In the genomic region with DNA sequence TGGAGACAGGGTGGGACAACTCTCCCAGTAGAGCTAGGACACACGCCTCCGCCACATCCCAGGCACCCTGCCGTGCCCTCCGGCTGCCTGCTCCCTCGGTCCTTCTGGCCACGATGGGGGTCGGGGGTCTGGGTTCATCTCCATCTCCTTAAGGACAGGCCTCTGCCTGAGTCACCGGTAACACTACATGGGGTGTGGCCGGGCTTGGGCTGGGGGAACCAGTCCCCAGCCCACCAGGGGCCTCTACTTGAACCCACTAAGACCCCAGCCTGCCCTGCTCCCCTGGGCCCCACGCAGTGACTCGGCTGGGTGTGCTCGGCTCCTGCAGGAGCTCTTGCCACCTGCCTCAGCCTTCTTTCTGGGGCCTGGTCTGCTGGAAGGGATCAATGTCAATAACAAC, we compare ENCODE assay signal across 33 cellular contexts.
"Had no signal": no experiment of that assay in that cellular context is flagged by ENCODE, and none has a peak within 500 bp of the region (broad histone marks: within the 10 kb centered on the region; RNA-seq: fewer than 3 reads in every experiment).

No MANE protein-coding gene starts in this region.

- H3K27ac Mint-ChIP-seq: activated CD4-positive, alpha-beta T cell treated with anti-CD3 and anti-CD28 coated beads, Interleukin-2, amount 10 ng/mL, durations not matched to agents 24 days and 14 days; activated CD8-positive, alpha-beta T cell treated with anti-CD3 and anti-CD28 coated beads for 36 hours; activated naive CD4-positive, alpha-beta T cell treated with anti-CD3 and anti-CD28 coated beads, Interleukin-2, amount 50 U/mL, for 24 hours; activated naive CD8-positive, alpha-beta T cell treated with anti-CD3 and anti-CD28 coated beads, Interleukin-2, amount 10 ng/mL, durations not matched to agents 7 days and 5 days; activated T-cell treated with anti-CD3 and anti-CD28 coated beads, Interleukin-2, amount 50 U/mL, for 72 hours; activated T-helper 17 cell treated with anti-CD3 and anti-CD28 coated beads, Interleukin-2, amount 50 U/mL, for 72 hours had no signal

- H3K4me3 Mint-ChIP-seq: activated CD4-positive, alpha-beta T cell treated with anti-CD3 and anti-CD28 coated beads, Interleukin-2, amount 10 ng/mL, durations not matched to agents 24 days and 14 days; activated CD8-positive, alpha-beta T cell treated with anti-CD3 and anti-CD28 coated beads for 36 hours; activated naive CD4-positive, alpha-beta T cell treated with anti-CD3 and anti-CD28 coated beads, Interleukin-2, amount 50 U/mL, for 24 hours; activated naive CD8-positive, alpha-beta T cell treated with anti-CD3 and anti-CD28 coated beads, Interleukin-2, amount 10 ng/mL, durations not matched to agents 7 days and 5 days; activated T-cell treated with anti-CD3 and anti-CD28 coated beads, Interleukin-2, amount 50 U/mL, for 72 hours; activated T-helper 17 cell treated with anti-CD3 and anti-CD28 coated beads, Interleukin-2, amount 50 U/mL, for 72 hours had no signal

- H3K27me3 ChIP-seq: ascending aorta, Peyer's patch had no signal

- H3K27ac ChIP-seq: ascending aorta, breast epithelium, Peyer's patch, VCaP had no signal

- H3K4me1 Mint-ChIP-seq: activated CD4-positive, alpha-beta T cell treated with anti-CD3 and anti-CD28 coated beads, Interleukin-2, amount 10 ng/mL, durations not matched to agents 24 days and 14 days; activated naive CD4-positive, alpha-beta T cell treated with anti-CD3 and anti-CD28 coated beads, Interleukin-2, amount 50 U/mL, for 24 hours; activated naive CD8-positive, alpha-beta T cell treated with anti-CD3 and anti-CD28 coated beads, Interleukin-2, amount 10 ng/mL, durations not matched to agents 7 days and 5 days; activated T-helper 17 cell treated with anti-CD3 and anti-CD28 coated beads, Interleukin-2, amount 50 U/mL, for 72 hours had no signal

- H3K27me3 Mint-ChIP-seq: activated CD4-positive, alpha-beta T cell treated with anti-CD3 and anti-CD28 coated beads, Interleukin-2, amount 10 ng/mL, durations not matched to agents 24 days and 14 days; activated CD8-positive, alpha-beta T cell treated with anti-CD3 and anti-CD28 coated beads for 36 hours; activated naive CD4-positive, alpha-beta T cell treated with anti-CD3 and anti-CD28 coated beads, Interleukin-2, amount 50 U/mL, for 24 hours; activated naive CD8-positive, alpha-beta T cell treated with anti-CD3 and anti-CD28 coated beads, Interleukin-2, amount 10 ng/mL, durations not matched to agents 7 days and 5 days had no signal

- ATAC-seq: activated CD8-positive, alpha-beta T cell treated with anti-CD3 and anti-CD28 coated beads for 36 hours; activated T-cell treated with anti-CD3 and anti-CD28 coated beads, Interleukin-2, amount 50 U/mL, for 72 hours; activated T-helper 17 cell treated with anti-CD3 and anti-CD28 coated beads, Interleukin-2, amount 50 U/mL, for 72 hours; K562; PC-3 had no signal

- H3K9me3 Mint-ChIP-seq: activated CD4-positive, alpha-beta T cell treated with anti-CD3 and anti-CD28 coated beads, Interleukin-2, amount 10 ng/mL, durations not matched to agents 24 days and 14 days; activated CD8-positive, alpha-beta T cell treated with anti-CD3 and anti-CD28 coated beads for 36 hours; activated naive CD4-positive, alpha-beta T cell treated with anti-CD3 and anti-CD28 coated beads, Interleukin-2, amount 50 U/mL, for 24 hours; activated naive CD8-positive, alpha-beta T cell treated with anti-CD3 and anti-CD28 coated beads, Interleukin-2, amount 10 ng/mL, durations not matched to agents 7 days and 5 days; activated T-cell treated with anti-CD3 and anti-CD28 coated beads, Interleukin-2, amount 50 U/mL, for 72 hours; activated T-helper 17 cell treated with anti-CD3 and anti-CD28 coated beads, Interleukin-2, amount 50 U/mL, for 72 hours had no signal

- H3K36me3 Mint-ChIP-seq: activated naive CD4-positive, alpha-beta T cell treated with anti-CD3 and anti-CD28 coated beads, Interleukin-2, amount 50 U/mL, for 24 hours; activated naive CD8-positive, alpha-beta T cell treated with anti-CD3 and anti-CD28 coated beads, Interleukin-2, amount 10 ng/mL, durations not matched to agents 7 days and 5 days had no signal

- DNase-seq: activated CD4-positive, alpha-beta T cell treated with anti-CD3 and anti-CD28 coated beads, Interleukin-2, amount 10 ng/mL, durations not matched to agents 24 days and 14 days; activated CD4-positive, alpha-beta T cell treated with anti-CD3 and anti-CD28 coated beads, Interleukin-2, amount 50 U/mL, for 4 hours; activated CD8-positive, alpha-beta T cell treated with anti-CD3 and anti-CD28 coated beads for 36 hours; activated gamma-delta T cell; activated naive CD4-positive, alpha-beta T cell treated with Interleukin-2 at 50 U/mL for 16 hours; activated naive CD8-positive, alpha-beta T cell treated with anti-CD3 and anti-CD28 coated beads, Interleukin-2, amount 10 ng/mL, durations not matched to agents 7 days and 5 days; activated T-cell treated with anti-CD3 and anti-CD28 coated beads, Interleukin-2, amount 50 U/mL, for 1 hour; activated T-cell treated with anti-CD3 and anti-CD28 coated beads, Interleukin-2, amount 50 U/mL, for 72 hours; amygdala; cerebellar nuclear complex; NCI-H1092 treated with DMSO at 0.1 percent for 48 hours; NCI-H146; NCI-H187; NCI-H2029 treated with DMSO at 0.1 percent for 48 hours; NCI-H2107; NCI-H226; NCI-H446 treated with DMSO at 0.1 percent for 48 hours; NCI-H69; NK-92 treated with Interleukin-12 subunit alpha and Interleukin-12 subunit beta, amount 100 ng/mL, for 24 hours; PC-3; Peyer's patch; RPMI8226; SIG-M5; SW 1271; T-helper 1 cell; T-helper 2 cell; T-helper 9 cell had no signal

- H3K9me3 ChIP-seq: ascending aorta, breast epithelium, Peyer's patch had no signal
